ENCODE assay signal across 15 cellular contexts in genomic region chr18:8525692-8526091, GRCh38.
DNase-seq lines count a peak whose midpoint lies in the region; ATAC-seq, FAIRE-seq and TF ChIP-seq lines count a peak whose summit lies in the region.
"Had no signal": no experiment of that assay in that cellular context is flagged by ENCODE, and none has a peak within 500 bp of the region (broad histone marks: within the 10 kb centered on the region; RNA-seq: fewer than 3 reads in every experiment).

No MANE protein-coding gene starts in this region.

- H3K79me2 ChIP-seq in DOHH2 (ENCODE audit: control insufficient read depth, low read length), result no peaks in the 10 kb centered on the region

- H3K27me3 ChIP-seq in DOHH2 (ENCODE audit: control insufficient read depth, low read length), result peaks cover 17% of the 10 kb centered on the region
- no peaks in the 10 kb centered on the region for H3K27me3 ChIP-seq in H7 (ENCODE audit: control insufficient read depth, insufficient read depth, low read length)

- no peaks in the 10 kb centered on the region for H3K4me1 ChIP-seq in DOHH2 (ENCODE audit: control insufficient read depth, low read length)

- no peak overlapping the region for H3K4me3 Mint-ChIP-seq in neural crest cell
- H3K4me3 Mint-ChIP-seq: stimulated activated memory B cell treated with anti-CD40 and anti-IgM and Interleukin-4, amounts not matched to agents 10 μg/mL and 1 μg/mL and 100 μg/mL, for 72 hours had no signal

- H3F3A ChIP-seq in DOHH2 (ENCODE audit: control insufficient read depth, insufficient read depth), result no peaks in the 10 kb centered on the region

- no peaks in the 10 kb centered on the region for H4K20me1 ChIP-seq in DOHH2 (ENCODE audit: control insufficient read depth, insufficient read depth, low read depth, low read length)

- no peak overlapping the region for H3K27ac Mint-ChIP-seq in neural crest cell (ENCODE audit: unreplicated experiment)
- H3K27ac Mint-ChIP-seq: stimulated activated memory B cell treated with anti-CD40 and anti-IgM and Interleukin-4, amounts not matched to agents 10 μg/mL and 1 μg/mL and 100 μg/mL, for 72 hours had no signal

- TF ChIP-seq CTCF in DOHH2 (IDR thresholded peaks at IDR 0.05; ENCODE audit: low read depth, low read length, poor library complexity, severe bottlenecking) (peak; percentile 49), neural crest cell (conservative IDR thresholded peaks at IDR 0.05) (no peak)

- peaks cover 8% of the 10 kb centered on the region for H3K9me3 Mint-ChIP-seq in neural crest cell

- TF ChIP-seq POLR2A in GM12892 (IDR thresholded peaks at IDR 0.05; ENCODE audit: low read depth, low read length), result no peak

- no peaks in the 10 kb centered on the region for H3K36me3 ChIP-seq in DOHH2 (ENCODE audit: control insufficient read depth, low read length)
- H3K36me3 ChIP-seq in H7 (replicated peaks; ENCODE audit: control insufficient read depth, insufficient read depth, low read length), result no peaks in the 10 kb centered on the region

- no peaks in the 10 kb centered on the region for H3K36me3 Mint-ChIP-seq in neural crest cell (ENCODE audit: low read depth)

- no peak for FAIRE-seq in GM12892 (lab: Jason Lieb, UNC)
- FAIRE-seq: endometrium had no signal

- no peak overlapping the region for H3K4me2 ChIP-seq in DOHH2 (ENCODE audit: low read length)

- ATAC-seq in HG02885 (IDR thresholded peaks at IDR 0.05; ENCODE audit: poor library complexity, unreplicated experiment), result no peak
- ATAC-seq: stimulated activated memory B cell treated with anti-CD40 and anti-IgM and Interleukin-4, amounts not matched to agents 10 μg/mL and 1 μg/mL and 100 μg/mL, for 72 hours had no signal

- DNase-seq in H7 (peak; percentile 61), UCSD-AML1 (lab: John Stamatoyannopoulos, UW; ENCODE audit: unreplicated experiment) (peak; percentile 59), neural crest cell (ENCODE audit: low read depth, low spot score) (peak; percentile 14), ecto neural progenitor cell (ENCODE audit: low spot score) (no peak), GM12892 (ENCODE audit: insufficient read length) (no peak)
- DNase-seq: activated CD4-positive, alpha-beta T cell treated with anti-CD3 and anti-CD28 coated beads, Interleukin-2, amount 50 U/mL, for 48 hours; amniotic stem cell; naive thymus-derived CD4-positive, alpha-beta T cell; NCI-H2029 treated with DMSO at 0.1 percent for 48 hours; Right ventricle myocardium superior; stimulated activated CD4-positive, alpha-beta T cell treated with anti-CD3 and anti-CD28 coated beads, Interleukin-12 subunit alpha, Interleukin-12 subunit beta, amount 100 ng/mL, for 4 hours had no signal

- no peak overlapping the region for H3K27ac ChIP-seq in DOHH2 (ENCODE audit: low read depth, low read length)

- no peaks in the 10 kb centered on the region for H3K9me3 ChIP-seq in DOHH2 (ENCODE audit: control insufficient read depth, insufficient read depth, low read length)

- peaks cover 16% of the 10 kb centered on the region for H3K27me3 Mint-ChIP-seq in neural crest cell (ENCODE audit: low read depth)

- H3K9me2 ChIP-seq in DOHH2 (replicated peaks; ENCODE audit: control insufficient read depth, low read length), result no peaks in the 10 kb centered on the region

- H3K4me3 ChIP-seq in DOHH2 (ENCODE audit: low read length) (no peak overlapping the region), H7 (ENCODE audit: insufficient read depth, low read depth, low read length) (no peak overlapping the region)

- H3K4me1 Mint-ChIP-seq in neural crest cell, result no peaks in the 10 kb centered on the region

Comparison
In these comparisons a context has a peak if more than half of its experiments do, and no peak if none do; other contexts are left out.
1. DNase-seq: peak in H7 (single experiment), UCSD-AML1 (single experiment) and neural crest cell (single experiment); none in ecto neural progenitor cell (single experiment) and GM12892 (single experiment).